In the genomic region with DNA sequence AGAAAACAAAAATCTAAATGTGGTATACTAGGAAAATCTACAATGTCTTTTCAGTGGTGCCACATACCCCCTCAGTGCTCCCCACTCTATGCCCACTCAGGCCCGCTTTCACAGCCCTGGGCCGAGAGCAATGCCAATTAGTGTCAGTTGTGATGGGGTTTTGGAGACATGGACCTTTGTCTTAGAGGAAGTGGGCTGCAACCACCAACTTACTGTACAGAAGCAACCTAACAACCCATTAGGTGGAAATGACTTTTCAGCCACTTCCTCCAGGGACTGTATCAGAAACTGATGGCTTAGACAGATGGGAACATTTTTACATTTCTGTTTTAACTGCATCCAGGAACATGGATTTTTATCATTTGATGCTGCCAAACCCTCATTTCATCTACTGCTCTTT, we compare ENCODE assay signal across 22 cellular contexts.
A peak's percentile ranks its signal among the peaks of the same experiment; 100 is the strongest.
DNase-seq lines count a peak whose midpoint lies in the region; ATAC-seq, FAIRE-seq and TF ChIP-seq lines count a peak whose summit lies in the region.
"Had no signal": no experiment of that assay in that cellular context is flagged by ENCODE, and none has a peak within 500 bp of the region (broad histone marks: within the 10 kb centered on the region; RNA-seq: fewer than 3 reads in every experiment).

No MANE protein-coding gene starts in this region.

- no peak for TF ChIP-seq EP300 in GM12878 (IDR thresholded peaks at IDR 0.05; ENCODE audit: borderline replicate concordance in 1 of 2, control insufficient read depth in 1 of 2, low read depth in 2 of 2, low read length in 2 of 2)

- no peaks in the 10 kb centered on the region for H4K20me1 ChIP-seq in Loucy (ENCODE audit: insufficient read depth, low read length, poor library complexity, severe bottlenecking)
- no peaks in the 10 kb centered on the region for H4K20me1 ChIP-seq in GM12878 (ENCODE audit: control insufficient read depth, insufficient read depth)

- FAIRE-seq in GM12878 (lab: Jason Lieb, UNC) = no peak
- FAIRE-seq: GM18507, K562, RCC 7860 had no signal

- intact Hi-C loops in GM12878 (cut with micrococcal nuclease; ENCODE audit: unreplicated experiment) = no loop called here
- intact Hi-C loops in breast epithelium (cut with DNase I; ENCODE audit: low total_unique reads) = no loop called here
- intact Hi-C loops in lower leg skin (cut with DNase I; ENCODE audit: low total_unique reads) = no loop called here

- RAD21 ChIA-PET in GM12878 (lab: Charles Lee; ENCODE audit: unreplicated experiment) = no interaction called here

- CTCF ChIA-PET in GM12878 (lab: Yijun Ruan, JAX) = no interaction called here

- H3F3A ChIP-seq in Loucy (ENCODE audit: low read depth) = no peaks in the 10 kb centered on the region

- H3K36me3 ChIP-seq in Loucy (ENCODE audit: insufficient read depth, low read length) (no peaks in the 10 kb centered on the region), GM12878 (ENCODE audit: control insufficient read depth in 2 of 2, insufficient read depth in 2 of 2, low read length in 1 of 2) (no peaks in the 10 kb centered on the region), breast epithelium (no peaks in the 10 kb centered on the region)
- H3K36me3 ChIP-seq: SJCRH30 had no signal

- H3K4me1 ChIP-seq in Loucy (ENCODE audit: insufficient read depth, low read length, poor library complexity, severe bottlenecking) = peaks cover 42% of the 10 kb centered on the region
- H3K4me1 ChIP-seq in GM12878 (ENCODE audit: control insufficient read depth, insufficient read depth, low read length) = no peaks in the 10 kb centered on the region
- H3K4me1 ChIP-seq in breast epithelium = no peaks in the 10 kb centered on the region
- H3K4me1 ChIP-seq: SJCRH30 had no signal

- no peaks in the 10 kb centered on the region for H3K9me3 ChIP-seq in Loucy (ENCODE audit: insufficient read depth, low read depth, low read length)
- H3K9me3 ChIP-seq in GM12878 (replicated peaks; ENCODE audit: control insufficient read depth, insufficient read depth, low read length) = no peaks in the 10 kb centered on the region
- H3K9me3 ChIP-seq in breast epithelium = no peaks in the 10 kb centered on the region
- H3K9me3 ChIP-seq: SJCRH30 had no signal

- TF ChIP-seq RAD21 in GM12878 (IDR thresholded peaks at IDR 0.05; ENCODE audit: insufficient read depth, low read depth, low read length) = no peak

- no peak overlapping the region for H3K27ac ChIP-seq in GM12878 (ENCODE audit: control insufficient read depth, insufficient read depth)
- no peak overlapping the region for H3K27ac ChIP-seq in breast epithelium
- H3K27ac ChIP-seq: SJCRH30 had no signal

- in situ Hi-C loops in GM12878 (cut with MboI) = no loop called here

- peak; percentile 88 for ATAC-seq in GM12878
- ATAC-seq: CD8-positive, alpha-beta T cell; K562 had no signal

- DNase-seq in GM12865 (ENCODE audit: low read depth) (peak; percentile 28), GM12878 (ENCODE audit: low read depth, low spot score) (no peak), OCI-M2 (lab: John Stamatoyannopoulos, UW; ENCODE audit: unreplicated experiment) (no peak), breast epithelium (ENCODE audit: low spot score in 2 of 2) (no peak), lower leg skin (ENCODE audit: low spot score in 2 of 2) (no peak)
- DNase-seq in stimulated activated CD4-positive, alpha-beta T cell treated with anti-CD3 and anti-CD28 coated beads, Interleukin-2, amount 100 ng/mL, for 24 hours = no peak
- DNase-seq: ACHN, C1 segment of cervical spinal cord, GOT3, NCI-H1694, NCI-H2081, NCI-H2171, NCI-H345, NCI-H524, NCI-H82, SJCRH30, SW 1271 had no signal

- H3K79me2 ChIP-seq in Loucy (ENCODE audit: insufficient read depth, low read length) (no peaks in the 10 kb centered on the region), GM12878 (ENCODE audit: control insufficient read depth, insufficient read depth, low read length) (no peaks in the 10 kb centered on the region)

- TF ChIP-seq POLR2A in GM12878 (IDR thresholded peaks at IDR 0.05; ENCODE audit: low read depth, low read length) (no peak), breast epithelium (IDR thresholded peaks at IDR 0.05) (no peak), lower leg skin (IDR thresholded peaks at IDR 0.05) (no peak)

- POLR2A ChIA-PET in GM12878 (lab: Charles Lee) = no interaction called here

- H3K4me2 ChIP-seq in Loucy (ENCODE audit: low read depth, low read length, poor library complexity, severe bottlenecking) (peak overlapping the region; percentile 68), GM12878 (ENCODE audit: control insufficient read depth, insufficient read depth) (no peak overlapping the region)

- no peaks in the 10 kb centered on the region for H3K27me3 ChIP-seq in Loucy (ENCODE audit: insufficient read depth, low read length, poor library complexity, severe bottlenecking)
- no peaks in the 10 kb centered on the region for H3K27me3 ChIP-seq in GM12878 (replicated peaks in 1 of 2; ENCODE audit: control insufficient read depth in 2 of 2, insufficient read depth in 2 of 2, low read length in 1 of 2)
- no peaks in the 10 kb centered on the region for H3K27me3 ChIP-seq in breast epithelium
- H3K27me3 ChIP-seq: SJCRH30 had no signal

- H3K4me3 ChIP-seq in GM12865 (ENCODE audit: low read depth, low read length) (no peak overlapping the region), Loucy (ENCODE audit: low read length, poor library complexity, severe bottlenecking) (peak overlapping the region; percentile 46), GM12878 (no peak overlapping the region), breast epithelium (no peak overlapping the region), lower leg skin (ENCODE audit: low read depth, poor library complexity, severe bottlenecking) (no peak overlapping the region)
- H3K4me3 ChIP-seq: K562, SJCRH30 had no signal

- BruUV-seq in GM12878 (replicated peaks; lab: Mats Ljungman, UMichigan) = no TSS peak

- SMC1A ChIA-PET in GM12878 (lab: Charles Lee; ENCODE audit: uncharacterized antibody, unreplicated experiment) = interaction anchor here (1.5 kb wide), 1 partner anchor 33 kb away, joined by 4 read pairs; no protein-coding TSS in a partner anchor

- no peaks in the 10 kb centered on the region for H3K9me2 ChIP-seq in Loucy (replicated peaks; ENCODE audit: low read depth, low read length)

- WGBS in GM12878 (ENCODE audit: insufficient coverage, insufficient replicate concordance, low lambda C conversion rate, missing lambda C conversion rate) = 0% methylated on average over 2 of the region's 2 CpGs
- WGBS in lower leg skin, 2 donors = 90 to 93% methylated on average over 2 of the region's 2 CpGs

- H2AFZ ChIP-seq in Loucy (ENCODE audit: low read length) (peak overlapping the region; percentile 48; the same call in 1 of the 2 replicates), GM12878 (ENCODE audit: control insufficient read depth, low read depth, low read length) (no peak overlapping the region)

- TF ChIP-seq CTCF in GM12865 (IDR thresholded peaks at IDR 0.05; ENCODE audit: insufficient read depth, low read depth, low read length, missing control alignments) (no peak), Loucy (conservative IDR thresholded peaks at IDR 0.05; ENCODE audit: low read length) (no peak), GM12878 (IDR thresholded peaks at IDR 0.05 in 2 of 3, conservative IDR thresholded peaks at IDR 0.05 in 1 of 3; ENCODE audit: control insufficient read depth in 2 of 3, extremely low read depth in 1 of 3, insufficient read depth in 1 of 3, low read depth in 3 of 3, low read length in 3 of 3) (no peak), breast epithelium (IDR thresholded peaks at IDR 0.05) (no peak), lower leg skin (IDR thresholded peaks at IDR 0.05) (no peak)

- peak overlapping the region; percentile 38 for H3K9ac ChIP-seq in Loucy (ENCODE audit: low read depth, low read length, poor library complexity, severe bottlenecking)
- no peak overlapping the region for H3K9ac ChIP-seq in GM12878 (ENCODE audit: control insufficient read depth, insufficient read depth, low read length)

TF ChIP-seq in GM12878, 131 proteins besides CTCF, POLR2A, EP300 and RAD21:
- TF ChIP-seq MTA2 (IDR thresholded peaks at IDR 0.05; ENCODE audit: low read depth) (peak; percentile 76), IKZF2 (IDR thresholded peaks at IDR 0.05) (peak in 1 of 2 experiments; percentile 22; a peak in 1 of 4 replicates)
- TF ChIP-seq, protein P1, sequence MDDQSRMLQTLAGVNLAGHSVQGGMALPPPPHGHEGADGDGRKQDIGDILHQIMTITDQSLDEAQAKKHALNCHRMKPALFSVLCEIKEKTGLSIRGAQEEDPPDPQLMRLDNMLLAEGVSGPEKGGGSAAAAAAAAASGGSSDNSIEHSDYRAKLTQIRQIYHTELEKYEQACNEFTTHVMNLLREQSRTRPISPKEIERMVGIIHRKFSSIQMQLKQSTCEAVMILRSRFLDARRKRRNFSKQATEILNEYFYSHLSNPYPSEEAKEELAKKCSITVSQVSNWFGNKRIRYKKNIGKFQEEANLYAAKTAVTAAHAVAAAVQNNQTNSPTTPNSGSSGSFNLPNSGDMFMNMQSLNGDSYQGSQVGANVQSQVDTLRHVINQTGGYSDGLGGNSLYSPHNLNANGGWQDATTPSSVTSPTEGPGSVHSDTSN (IDR thresholded peaks at IDR 0.05; ENCODE audit: insufficient replicate concordance, low read depth, low read length) = no peak
